ENCODE assay signal across 17 cellular contexts in genomic region chr16:58265480-58266052, GRCh38. TPM values are rescaled to one million over a fixed set of nuclear protein-coding genes. Genes with fewer than 3 reads are reported as not detected.
A peak's percentile ranks its signal among the peaks of the same experiment; 100 is the strongest.
DNase-seq lines count a peak whose midpoint lies in the region; FAIRE-seq and TF ChIP-seq lines count a peak whose summit lies in the region.
"Had no signal": no experiment of that assay in that cellular context is flagged by ENCODE, and none has a peak within 500 bp of the region (broad histone marks: within the 10 kb centered on the region; RNA-seq: fewer than 3 reads in every experiment).

No MANE protein-coding gene starts in this region.

- H3K27ac Mint-ChIP-seq in astrocyte (ENCODE audit: unreplicated experiment): peak overlapping the region; percentile 90

- no peak overlapping the region for H3K4me3 Mint-ChIP-seq in astrocyte (ENCODE audit: unreplicated experiment)
- H3K4me3 Mint-ChIP-seq: neural crest cell had no signal

- no peaks in the 10 kb centered on the region for H3K27me3 ChIP-seq in BLaER1 treated with 17β-estradiol and CSF1 and Interleukin-3, amounts not matched to agents 10 nM and 100 nM
- no peaks in the 10 kb centered on the region for H3K27me3 ChIP-seq in astrocyte (ENCODE audit: insufficient read depth, low read length)
- no peaks in the 10 kb centered on the region for H3K27me3 ChIP-seq in mucosa of rectum (ENCODE audit: control insufficient read depth in 2 of 2, insufficient read depth in 2 of 2, low read length in 2 of 2)
- H3K27me3 ChIP-seq: body of pancreas, stomach had no signal

- no peaks in the 10 kb centered on the region for H3K9me3 Mint-ChIP-seq in astrocyte (ENCODE audit: unreplicated experiment)
- H3K9me3 Mint-ChIP-seq: neural crest cell had no signal

- no peaks in the 10 kb centered on the region for H3K9me3 ChIP-seq in BLaER1 treated with 17β-estradiol and CSF1 and Interleukin-3, amounts not matched to agents 10 nM and 100 nM (replicated peaks in 1 of 11)
- H3K9me3 ChIP-seq in astrocyte (ENCODE audit: insufficient read depth, low read depth, low read length): no peaks in the 10 kb centered on the region
- H3K9me3 ChIP-seq in mucosa of rectum (ENCODE audit: control insufficient read depth in 2 of 2, low read length in 2 of 2): no peaks in the 10 kb centered on the region
- H3K9me3 ChIP-seq: body of pancreas, stomach had no signal

- peak; percentile 53 to 61 for DNase-seq in NOMO-1 (lab: John Stamatoyannopoulos, UW; ENCODE audit: unreplicated experiment in 2 of 2)
- no peak for DNase-seq in astrocyte (ENCODE audit: low read depth)
- DNase-seq in HT-29 (ENCODE audit: low spot score): no peak
- DNase-seq in LoVo (ENCODE audit: low spot score): no peak
- DNase-seq in NCI-H1048 (lab: John Stamatoyannopoulos, UW): no peak
- no peak for DNase-seq in T-helper 2 cell
- DNase-seq: body of pancreas, DMS 273 treated with DMSO at 0.1 percent for 48 hours, GOT3, left ventricle myocardium superior, NCI-H1694, NCI-H526, stomach had no signal

- peaks cover 3% of the 10 kb centered on the region for H3K27me3 Mint-ChIP-seq in astrocyte (ENCODE audit: low read depth, unreplicated experiment)

- H3K79me2 ChIP-seq in astrocyte (ENCODE audit: insufficient read depth, low read length): no peaks in the 10 kb centered on the region

- H3K27ac ChIP-seq in BLaER1 treated with 17β-estradiol and CSF1 and Interleukin-3, amounts not matched to agents 10 nM and 100 nM: peak overlapping the region in 6 of 11 experiments; percentile 30 to 73 (median 58); a peak in 10 of 22 replicates
- H3K27ac ChIP-seq in astrocyte (ENCODE audit: low read depth, low read length) (no peak overlapping the region), mucosa of rectum (ENCODE audit: low read depth in 2 of 2, low read length in 2 of 2) (peak overlapping the region; percentile 46 to 69)
- H3K27ac ChIP-seq: body of pancreas had no signal

- no peak for FAIRE-seq in astrocyte (lab: Jason Lieb, UNC)

- peaks cover 14% of the 10 kb centered on the region for H3K4me1 Mint-ChIP-seq in astrocyte (ENCODE audit: low read depth, unreplicated experiment)
- H3K4me1 Mint-ChIP-seq: neural crest cell had no signal

- 0 out of 22 replicates have a peak overlapping the region, but pooled peaks of 2 of the 11 experiments have one; percentile 19 to 31 for H3K9ac ChIP-seq in BLaER1 treated with 17β-estradiol and CSF1 and Interleukin-3, amounts not matched to agents 10 nM and 100 nM
- H3K9ac ChIP-seq in astrocyte (ENCODE audit: low read length): no peak overlapping the region
- no peak overlapping the region for H3K9ac ChIP-seq in mucosa of rectum (ENCODE audit: low read depth in 1 of 2, low read length in 2 of 2)

- peaks cover 0 to 24% (median 13%) of the 10 kb centered on the region in 10 experiments; a peak in 14 of 20 replicates for H3K4me1 ChIP-seq in BLaER1 treated with 17β-estradiol and CSF1 and Interleukin-3, amounts not matched to agents 10 nM and 100 nM
- H3K4me1 ChIP-seq in astrocyte (ENCODE audit: insufficient read depth, low read length): peaks cover 3% of the 10 kb centered on the region
- peaks cover 15 to 35% of the 10 kb centered on the region in 2 donors for H3K4me1 ChIP-seq in mucosa of rectum (ENCODE audit: control insufficient read depth in 2 of 2, insufficient read depth in 2 of 2, low read length in 2 of 2)
- H3K4me1 ChIP-seq: body of pancreas, stomach had no signal

- H3K4me3 ChIP-seq in BLaER1 treated with 17β-estradiol and CSF1 and Interleukin-3, amounts not matched to agents 10 nM and 100 nM: no peak overlapping the region
- H3K4me3 ChIP-seq in astrocyte (ENCODE audit: insufficient read depth, low read depth, low read length) (no peak overlapping the region), mucosa of rectum (ENCODE audit: low read length in 2 of 2) (peak overlapping the region in 1 of 2 donors; percentile 28)
- H3K4me3 ChIP-seq: body of pancreas, stomach had no signal

- peaks cover 13% of the 10 kb centered on the region for H3K36me3 Mint-ChIP-seq in astrocyte (ENCODE audit: low read depth, unreplicated experiment)

- no peak for TF ChIP-seq CTCF in astrocyte (IDR thresholded peaks at IDR 0.05; ENCODE audit: insufficient read depth, low read depth, low read length)

- no peaks in the 10 kb centered on the region for H4K20me1 ChIP-seq in BLaER1 treated with 17β-estradiol and CSF1 and Interleukin-3, amounts not matched to agents 10 nM and 100 nM
- H4K20me1 ChIP-seq in astrocyte (ENCODE audit: insufficient read depth, low read length): no peaks in the 10 kb centered on the region

- H3K36me3 ChIP-seq in BLaER1 treated with 17β-estradiol and CSF1 and Interleukin-3, amounts not matched to agents 10 nM and 100 nM: no peaks in the 10 kb centered on the region
- H3K36me3 ChIP-seq in astrocyte (ENCODE audit: insufficient read depth, low read length) (no peaks in the 10 kb centered on the region), mucosa of rectum (ENCODE audit: control insufficient read depth in 2 of 2, insufficient read depth in 2 of 2, low read length in 2 of 2) (no peaks in the 10 kb centered on the region)

- H3K4me2 ChIP-seq in BLaER1 treated with 17β-estradiol and CSF1 and Interleukin-3, amounts not matched to agents 10 nM and 100 nM: peak overlapping the region in 6 of 11 experiments; percentile 15 to 57 (median 50); a peak in 10 of 22 replicates
- no peak overlapping the region for H3K4me2 ChIP-seq in astrocyte (ENCODE audit: low read length)

- no peak overlapping the region for H2AFZ ChIP-seq in astrocyte (ENCODE audit: low read depth, low read length)

RNA-seq across cellular contexts. Expression of gene PRSS54, which starts 29.3 kb away (rescaled TPM):
- not detected in 2 replicates for total RNA-seq in astrocyte
- not detected in 2 replicates for total RNA-seq in HT-29 (2014; rRNA removed; shearing (Covaris generic))
- total RNA-seq: body of pancreas, left ventricle myocardium superior, neural crest cell, skeletal muscle tissue, stomach had no signal

Comparison
In these comparisons a context has a peak if more than half of its experiments do, and no peak if none do; other contexts are left out.
1. DNase-seq: peak in NOMO-1 (2 of 2); none in astrocyte (single experiment), HT-29 (single experiment), LoVo (single experiment), NCI-H1048 (single experiment) and T-helper 2 cell (0 of 5).